ENCODE assay signal across 18 cellular contexts in genomic region chr5:141914797-141915196, GRCh38. TPM values are rescaled to one million over a fixed set of nuclear protein-coding genes. Genes with fewer than 3 reads are reported as not detected.
A peak's percentile ranks its signal among the peaks of the same experiment; 100 is the strongest.
DNase-seq lines count a peak whose midpoint lies in the region; ATAC-seq, FAIRE-seq and TF ChIP-seq lines count a peak whose summit lies in the region.
"Had no signal": no experiment of that assay in that cellular context is flagged by ENCODE, and none has a peak within 500 bp of the region (broad histone marks: within the 10 kb centered on the region; RNA-seq: fewer than 3 reads in every experiment).

No MANE protein-coding gene starts in this region.

- WGBS in H1 (ENCODE audit: extremely low coverage in 1 of 2, insufficient coverage in 1 of 2, insufficient read length in 1 of 2, insufficient replicate concordance in 2 of 2, low coverage in 1 of 2, low lambda C conversion rate in 2 of 2, missing lambda C conversion rate in 1 of 2), 2 experiments, result 96% methylated on average over 3 of the region's 3 CpGs; no CpG with 5 or more reads in 1 of the 2 experiments

- no peak overlapping the region for H3K14ac ChIP-seq in H1 (ENCODE audit: insufficient read length)

- H3K36me3 ChIP-seq in DOHH2 (ENCODE audit: control insufficient read depth, low read length), result no peaks in the 10 kb centered on the region
- no peaks in the 10 kb centered on the region for H3K36me3 ChIP-seq in MM.1S (replicated peaks; ENCODE audit: insufficient read depth, low read length)
- H3K36me3 ChIP-seq in H1 (ENCODE audit: control insufficient read depth in 2 of 4, insufficient read depth in 4 of 4, low read length in 3 of 4), result no peaks in the 10 kb centered on the region
- no peaks in the 10 kb centered on the region for H3K36me3 ChIP-seq in neural progenitor cell
- H3K36me3 ChIP-seq: BE2C, left ventricle myocardium inferior, spleen, tibial artery had no signal

- peaks cover 23% of the 10 kb centered on the region for H3K4me1 Mint-ChIP-seq in neural progenitor cell

- ATAC-seq in HG02798 (IDR thresholded peaks at IDR 0.05; ENCODE audit: poor library complexity, unreplicated experiment), result no peak

- H3K56ac ChIP-seq in H1 (replicated peaks; ENCODE audit: insufficient read length, low read depth, low read length), result no peak overlapping the region

- H4K8ac ChIP-seq in H1 (ENCODE audit: extremely low read depth, insufficient read depth, low read length), result no peak overlapping the region

- no peak overlapping the region for H2BK5ac ChIP-seq in H1 (ENCODE audit: low read depth, low read length)

- TF ChIP-seq EP300 in H1 (IDR thresholded peaks at IDR 0.05; ENCODE audit: borderline replicate concordance in 1 of 2, low read depth in 2 of 2, low read length in 2 of 2), result no peak

- H3K4me3 ChIP-seq in DOHH2 (ENCODE audit: low read length), result no peak overlapping the region
- peak overlapping the region; percentile 39; the same call in 1 of the 2 replicates for H3K4me3 ChIP-seq in MM.1S (ENCODE audit: low read length)
- peak overlapping the region in 1 of 4 experiments; percentile 64; a peak in 2 of 8 replicates for H3K4me3 ChIP-seq in H1 (ENCODE audit: extremely low read depth in 1 of 4, insufficient read depth in 2 of 4, low read depth in 3 of 4, low read length in 4 of 4)
- H3K4me3 ChIP-seq in neural progenitor cell, result no peak overlapping the region
- H3K4me3 ChIP-seq: SK-N-MC had no signal

- FAIRE-seq in H1 (lab: Jason Lieb, UNC), result no peak
- FAIRE-seq: colon, RCC 7860 had no signal

- no peaks in the 10 kb centered on the region for H3K9me3 Mint-ChIP-seq in neural progenitor cell

- peaks cover 3% of the 10 kb centered on the region; the same call in 1 of the 2 replicates for H3K23me2 ChIP-seq in H1 (ENCODE audit: low read depth, low read length)

- H2BK12ac ChIP-seq in H1 (ENCODE audit: low read depth, low read length), result no peak overlapping the region; the same call in 1 of the 2 replicates

- H2BK15ac ChIP-seq in H1 (ENCODE audit: low read length), result peak overlapping the region; percentile 50; the same call in 1 of the 2 replicates

- no peak overlapping the region for H4K5ac ChIP-seq in H1 (ENCODE audit: insufficient read length, low read depth, low read length)

- no peak overlapping the region for H3K18ac ChIP-seq in H1 (ENCODE audit: extremely low read depth, low read length)

- no peaks in the 10 kb centered on the region for H3K79me1 ChIP-seq in H1 (ENCODE audit: low read depth, low read length)

- H3K36me3 Mint-ChIP-seq in neural progenitor cell, result no peaks in the 10 kb centered on the region

- no peak overlapping the region for H2BK120ac ChIP-seq in H1 (replicated peaks; ENCODE audit: low read depth, low read length)

- peak overlapping the region; percentile 69 for H3K4me3 Mint-ChIP-seq in neural progenitor cell

- H3K79me2 ChIP-seq in DOHH2 (ENCODE audit: control insufficient read depth, low read length), result no peaks in the 10 kb centered on the region
- no peaks in the 10 kb centered on the region for H3K79me2 ChIP-seq in MM.1S (ENCODE audit: low read length)
- no peaks in the 10 kb centered on the region for H3K79me2 ChIP-seq in H1 (ENCODE audit: control insufficient read depth in 1 of 2, insufficient read depth in 2 of 2, low read length in 2 of 2)
- H3K79me2 ChIP-seq in neural progenitor cell (ENCODE audit: low read depth), result no peaks in the 10 kb centered on the region

- H3K9me2 ChIP-seq in DOHH2 (replicated peaks; ENCODE audit: control insufficient read depth, low read length), result no peaks in the 10 kb centered on the region
- no peaks in the 10 kb centered on the region for H3K9me2 ChIP-seq in MM.1S (replicated peaks; ENCODE audit: insufficient read depth, low read length)

- H3K27me3 Mint-ChIP-seq in neural progenitor cell (ENCODE audit: insufficient read depth, low read depth), result peaks cover 10% of the 10 kb centered on the region

- H2AK5ac ChIP-seq in H1 (ENCODE audit: low read depth, low read length), result no peak overlapping the region

- peak overlapping the region; percentile 67; the same call in 1 of the 2 replicates for H3K4me2 ChIP-seq in DOHH2 (ENCODE audit: low read length)
- peak overlapping the region; percentile 70 for H3K4me2 ChIP-seq in MM.1S (ENCODE audit: low read depth, low read length)
- peak overlapping the region in 1 of 2 experiments; percentile 70; a peak in 1 of 4 replicates for H3K4me2 ChIP-seq in H1 (ENCODE audit: insufficient read depth in 1 of 2, low read depth in 2 of 2, low read length in 2 of 2)
- H3K4me2 ChIP-seq in neural progenitor cell, result no peak overlapping the region

- H2AFZ ChIP-seq in MM.1S (ENCODE audit: low read length) (peak overlapping the region; percentile 45; the same call in 1 of the 2 replicates), H1 (ENCODE audit: low read length) (no peak overlapping the region), neural progenitor cell (replicated peaks) (no peak overlapping the region)

- no peak for TF ChIP-seq RAD21 in H1 (IDR thresholded peaks at IDR 0.05 in 1 of 2, conservative IDR thresholded peaks at IDR 0.05 in 1 of 2; ENCODE audit: low read depth in 2 of 2, low read length in 2 of 2)

- H3K27me3 ChIP-seq in DOHH2 (ENCODE audit: control insufficient read depth, low read length) (peaks cover 12% of the 10 kb centered on the region), MM.1S (replicated peaks; ENCODE audit: insufficient read depth, low read length) (no peaks in the 10 kb centered on the region), H1 (replicated peaks in 1 of 4; ENCODE audit: control insufficient read depth in 3 of 4, extremely low read depth in 1 of 4, insufficient read depth in 3 of 4, low read length in 3 of 4) (peaks cover 3 to 17% (median 7%) of the 10 kb centered on the region in 4 experiments), neural progenitor cell (peaks cover 36% of the 10 kb centered on the region)
- H3K27me3 ChIP-seq: BE2C had no signal

- no peak overlapping the region for H3K27ac Mint-ChIP-seq in neural progenitor cell

- H3K9me3 ChIP-seq in DOHH2 (ENCODE audit: control insufficient read depth, insufficient read depth, low read length), result no peaks in the 10 kb centered on the region
- H3K9me3 ChIP-seq in MM.1S (replicated peaks; ENCODE audit: insufficient read depth, low read length), result no peaks in the 10 kb centered on the region
- H3K9me3 ChIP-seq in H1 (ENCODE audit: insufficient read depth in 2 of 2, low read depth in 1 of 2, low read length in 1 of 2), result no peaks in the 10 kb centered on the region
- no peaks in the 10 kb centered on the region for H3K9me3 ChIP-seq in neural progenitor cell (ENCODE audit: low read depth)
- H3K9me3 ChIP-seq: BE2C, left ventricle myocardium inferior, spleen, tibial artery had no signal

- POLR2A ChIA-PET in H1 (lab: Charles Lee; ENCODE audit: partially characterized antibody), result interaction anchor here (0.8 to 5.0 kb wide), 8 partner anchors 9 to 239 kb away, joined by 3 to 36 read pairs (median 4); partner anchors contain the start of gene DELE1

- H2BK20ac ChIP-seq in H1 (ENCODE audit: low read length), result no peak overlapping the region

- CTCF ChIA-PET in H1 (lab: Charles Lee; ENCODE audit: partially characterized antibody), result interaction anchor here (0.9 to 5.4 kb wide), 17 partner anchors 8 to 223 kb away, joined by 3 to 58 read pairs (median 6); partner anchors contain the start of genes DELE1, PCDH1 and RNF14

- no peak overlapping the region for H3K23ac ChIP-seq in H1 (ENCODE audit: insufficient read length)

- DNase-seq in MM.1S (no peak), H1 (ENCODE audit: low read depth in 1 of 2, low spot score in 2 of 2) (no peak), neural progenitor cell (ENCODE audit: low spot score) (no peak), UCSD-AML1 (lab: John Stamatoyannopoulos, UW; ENCODE audit: unreplicated experiment) (no peak), SW 1271 (lab: John Stamatoyannopoulos, UW) (no peak)
- DNase-seq: activated CD4-positive, alpha-beta T cell treated with anti-CD3 and anti-CD28 coated beads, Interleukin-2, amount 50 U/mL, for 1 hour; DMS153; foreskin melanocyte; NCI-H2171 treated with DMSO at 0.1 percent for 48 hours had no signal

- H4K20me1 ChIP-seq in DOHH2 (ENCODE audit: control insufficient read depth, insufficient read depth, low read depth, low read length) (no peaks in the 10 kb centered on the region), MM.1S (ENCODE audit: insufficient read depth, low read length) (no peaks in the 10 kb centered on the region), H1 (replicated peaks in 1 of 2; ENCODE audit: control insufficient read depth in 1 of 2, insufficient read depth in 2 of 2, low read length in 2 of 2) (no peaks in the 10 kb centered on the region), neural progenitor cell (ENCODE audit: low read depth) (no peaks in the 10 kb centered on the region)

- TF ChIP-seq CTCF in DOHH2 (IDR thresholded peaks at IDR 0.05; ENCODE audit: low read depth, low read length, poor library complexity, severe bottlenecking) (no peak), MM.1S (IDR thresholded peaks at IDR 0.05; ENCODE audit: low read length) (no peak), H1 (IDR thresholded peaks at IDR 0.05; ENCODE audit: control extremely low read depth in 1 of 3, insufficient read depth in 1 of 3, low read depth in 1 of 3, low read length in 3 of 3) (no peak), neural progenitor cell (IDR thresholded peaks at IDR 0.05) (no peak)

- TF ChIP-seq POLR2A in H1 (IDR thresholded peaks at IDR 0.05; ENCODE audit: control extremely low read depth in 1 of 2, low read depth in 2 of 2, low read length in 2 of 2), result no peak

- H4K91ac ChIP-seq in H1 (replicated peaks; ENCODE audit: insufficient read length, low read length), result no peak overlapping the region

- no peak overlapping the region for H3K4ac ChIP-seq in H1 (replicated peaks; ENCODE audit: insufficient read length, low read depth, low read length)

- 0 out of 2 replicates have a peak, but pooled peaks cover 8% of the 10 kb centered on the region for H3F3A ChIP-seq in DOHH2 (ENCODE audit: control insufficient read depth, insufficient read depth)
- peaks cover 13% of the 10 kb centered on the region; the same call in 1 of the 2 replicates for H3F3A ChIP-seq in MM.1S (ENCODE audit: insufficient read depth, low read length)
- H3F3A ChIP-seq in neural progenitor cell (ENCODE audit: low read depth), result peaks cover 23% of the 10 kb centered on the region

- no peak overlapping the region for H3K27ac ChIP-seq in DOHH2 (ENCODE audit: low read depth, low read length)
- H3K27ac ChIP-seq in MM.1S (ENCODE audit: low read length), result no peak overlapping the region; the same call in 1 of the 2 replicates
- no peak overlapping the region for H3K27ac ChIP-seq in H1 (ENCODE audit: low read depth, low read length)
- H3K27ac ChIP-seq in neural progenitor cell, result no peak overlapping the region
- H3K27ac ChIP-seq: left ventricle myocardium inferior, SK-N-MC, tibial artery had no signal

- H3K9ac ChIP-seq in MM.1S (ENCODE audit: low read length) (peak overlapping the region; percentile 61; the same call in 1 of the 2 replicates), H1 (replicated peaks in 1 of 4; ENCODE audit: extremely low read depth in 1 of 4, low read depth in 3 of 4, low read length in 3 of 4) (no peak overlapping the region), neural progenitor cell (no peak overlapping the region)

- H3K4me1 ChIP-seq in DOHH2 (ENCODE audit: control insufficient read depth, low read length), result peaks cover 33% of the 10 kb centered on the region
- H3K4me1 ChIP-seq in MM.1S (ENCODE audit: low read length), result peaks cover 28% of the 10 kb centered on the region
- H3K4me1 ChIP-seq in H1 (replicated peaks in 1 of 4; ENCODE audit: control insufficient read depth in 3 of 4, insufficient read depth in 4 of 4, low read length in 3 of 4), result peaks cover 4 to 10% (median 6%) of the 10 kb centered on the region in 4 experiments; a peak in 6 of 7 replicates
- H3K4me1 ChIP-seq in neural progenitor cell, result peaks cover 14% of the 10 kb centered on the region

RNA-seq across cellular contexts. Expression of gene DELE1, which starts 8.9 kb away (rescaled TPM):
- total RNA-seq in H1 (2021; fragmentation: NEBNext Ultra II Directional; extraction: Animal tissue kit (Norgen Biotek cat#: 25700)), result 59.6 and 61.4 TPM in 2 replicates
- 114 and 132 TPM in 2 replicates for polyA plus RNA-seq in H1 (2011; rRNA removed)
- 98.7 TPM for polyA plus RNA-seq in H1 (2011; cell fraction: cytosol; rRNA removed)
- 310 TPM for polyA plus RNA-seq in H1 (2011; cell fraction: nucleus; rRNA removed)
- 71.4 to 88.2 TPM (median 72.4 TPM) in 4 replicates for polyA plus RNA-seq in H1 (2012, experiment 1 of 2)
- polyA plus RNA-seq in H1 (2012, experiment 2 of 2), result 49.9 TPM
- 46.8 TPM for polyA plus RNA-seq in H1 (2013, experiment 1 of 2)
- 41.4 TPM for polyA plus RNA-seq in H1 (2013, experiment 2 of 2)
- 84.7 and 92.9 TPM in 2 replicates for polyA minus RNA-seq in H1 (2011; rRNA and poly(A)+ RNA removed)
- polyA minus RNA-seq in H1 (2011; cell fraction: cytosol; rRNA and poly(A)+ RNA removed), result 35.0 TPM
- 93.7 TPM for polyA minus RNA-seq in H1 (2011; cell fraction: nucleus; rRNA and poly(A)+ RNA removed)
- 47.7 and 86.5 TPM in 2 replicates for total RNA-seq in neural progenitor cell (ENCODE audit: low replicate concordance)

RNA-seq across cellular contexts. Expression of gene PCDH1, which starts 36.6 kb away (rescaled TPM):
- total RNA-seq in H1 (2021; fragmentation: NEBNext Ultra II Directional; extraction: Animal tissue kit (Norgen Biotek cat#: 25700)), result 101 and 106 TPM in 2 replicates
- polyA plus RNA-seq in H1 (2011; rRNA removed), result 102 and 120 TPM in 2 replicates
- polyA plus RNA-seq in H1 (2011; cell fraction: cytosol; rRNA removed), result 88.6 TPM
- 154 TPM for polyA plus RNA-seq in H1 (2011; cell fraction: nucleus; rRNA removed)
- polyA plus RNA-seq in H1 (2012, experiment 1 of 2), result 74.4 to 110 TPM (median 100 TPM) in 4 replicates
- polyA plus RNA-seq in H1 (2012, experiment 2 of 2), result 97.8 TPM
- 130 TPM for polyA plus RNA-seq in H1 (2013, experiment 1 of 2)
- polyA plus RNA-seq in H1 (2013, experiment 2 of 2), result 120 TPM
- 292 and 318 TPM in 2 replicates for polyA minus RNA-seq in H1 (2011; rRNA and poly(A)+ RNA removed)
- 143 TPM for polyA minus RNA-seq in H1 (2011; cell fraction: cytosol; rRNA and poly(A)+ RNA removed)
- polyA minus RNA-seq in H1 (2011; cell fraction: nucleus; rRNA and poly(A)+ RNA removed), result 96.9 TPM
- total RNA-seq in neural progenitor cell (ENCODE audit: low replicate concordance), result 24.8 and 48.4 TPM in 2 replicates

RNA-seq across cellular contexts. Expression of gene PCDH12, which starts 43.2 kb away (rescaled TPM):
- total RNA-seq in H1 (2021; fragmentation: NEBNext Ultra II Directional; extraction: Animal tissue kit (Norgen Biotek cat#: 25700)), result 0.17 and 0.21 TPM in 2 replicates
- 0.05 and 0.06 TPM in 2 replicates for polyA plus RNA-seq in H1 (2011; rRNA removed)
- 0.05 TPM for polyA plus RNA-seq in H1 (2011; cell fraction: cytosol; rRNA removed)
- polyA plus RNA-seq in H1 (2011; cell fraction: nucleus; rRNA removed), result 0.26 TPM
- polyA plus RNA-seq in H1 (2012, experiment 1 of 2), result 0.31 to 0.47 TPM (median 0.35 TPM) in 4 replicates
- polyA plus RNA-seq in H1 (2012, experiment 2 of 2), result 0.09 TPM
- polyA plus RNA-seq in H1 (2013, experiment 1 of 2), result 0.14 TPM
- polyA plus RNA-seq in H1 (2013, experiment 2 of 2), result 0.26 TPM
- 0.06 and 0.49 TPM in 2 replicates for polyA minus RNA-seq in H1 (2011; rRNA and poly(A)+ RNA removed)
- polyA minus RNA-seq in H1 (2011; cell fraction: cytosol; rRNA and poly(A)+ RNA removed), result not detected
- 0.10 TPM for polyA minus RNA-seq in H1 (2011; cell fraction: nucleus; rRNA and poly(A)+ RNA removed)
- total RNA-seq in neural progenitor cell (ENCODE audit: low replicate concordance), result not detected in 2 replicates

RNA-seq across cellular contexts. Expression of gene RNF14, which starts 54.1 kb away (rescaled TPM):
- total RNA-seq in H1 (2021; fragmentation: NEBNext Ultra II Directional; extraction: Animal tissue kit (Norgen Biotek cat#: 25700)), result 19.6 and 20.2 TPM in 2 replicates
- polyA plus RNA-seq in H1 (2011; rRNA removed), result 4.4 and 4.7 TPM in 2 replicates
- 8.1 TPM for polyA plus RNA-seq in H1 (2011; cell fraction: cytosol; rRNA removed)
- 9.2 TPM for polyA plus RNA-seq in H1 (2011; cell fraction: nucleus; rRNA removed)
- 10.2 to 20.8 TPM (median 13.4 TPM) in 4 replicates for polyA plus RNA-seq in H1 (2012, experiment 1 of 2)
- polyA plus RNA-seq in H1 (2012, experiment 2 of 2), result 2.8 TPM
- polyA plus RNA-seq in H1 (2013, experiment 1 of 2), result 9.4 TPM
- polyA plus RNA-seq in H1 (2013, experiment 2 of 2), result 9.6 TPM
- 17.2 and 19.1 TPM in 2 replicates for polyA minus RNA-seq in H1 (2011; rRNA and poly(A)+ RNA removed)
- polyA minus RNA-seq in H1 (2011; cell fraction: cytosol; rRNA and poly(A)+ RNA removed), result 10.4 TPM
- 12.9 TPM for polyA minus RNA-seq in H1 (2011; cell fraction: nucleus; rRNA and poly(A)+ RNA removed)
- 21.0 and 41.2 TPM in 2 replicates for total RNA-seq in neural progenitor cell (ENCODE audit: low replicate concordance)
